ENCODE assay signal across 8 cellular contexts in genomic region chr3:188830955-188831354, GRCh38.
DNase-seq lines count a peak whose midpoint lies in the region; ATAC-seq and TF ChIP-seq lines count a peak whose summit lies in the region.

No MANE protein-coding gene starts in this region.

- no peaks in the 10 kb centered on the region for H3K79me2 ChIP-seq in GM23338 (replicated peaks; ENCODE audit: insufficient read depth)
- H3K79me2 ChIP-seq in PC-3 (ENCODE audit: low read length): no peaks in the 10 kb centered on the region

- H3K9me3 ChIP-seq in PC-3 (ENCODE audit: low read length): no peaks in the 10 kb centered on the region

- ATAC-seq in GM23338 (no peak), PC-3 (no peak)
- no peak for ATAC-seq in natural killer cell treated with Interleukin-12 subunit alpha and Interleukin-12 subunit beta and Interleukin-15 and Interleukin-18, amount 100 ng/mL, for 72 hours

- no TSS peak for BruUV-seq in PC-3 (replicated peaks; lab: Mats Ljungman, UMichigan)

- TF ChIP-seq CTCF in C4-2B (conservative IDR thresholded peaks at IDR 0.05) (peak; percentile 43), GM23338 (conservative IDR thresholded peaks at IDR 0.05; ENCODE audit: low read depth in 2 of 2) (peak; percentile 57 to 59), PC-3 (conservative IDR thresholded peaks at IDR 0.05; ENCODE audit: low read depth, low read length) (peak; percentile 66), foreskin fibroblast (IDR thresholded peaks at IDR 0.05; ENCODE audit: low read depth, low read length) (peak; percentile 14)

- H3K4me2 ChIP-seq in GM23338: no peak overlapping the region
- H3K4me2 ChIP-seq in PC-3 (ENCODE audit: low read length): no peak overlapping the region

- H3K36me3 Mint-ChIP-seq in GM23338 (ENCODE audit: low read depth): no peaks in the 10 kb centered on the region
- H3K36me3 Mint-ChIP-seq in natural killer cell treated with Interleukin-12 subunit alpha and Interleukin-12 subunit beta and Interleukin-15 and Interleukin-18, amount 100 ng/mL, for 72 hours: no peaks in the 10 kb centered on the region

- H3K4me1 ChIP-seq in GM23338 (ENCODE audit: insufficient read depth) (no peaks in the 10 kb centered on the region), PC-3 (ENCODE audit: insufficient read depth, low read length) (no peaks in the 10 kb centered on the region)

- peak; percentile 41 for DNase-seq in GM23338 (ENCODE audit: low spot score)
- DNase-seq in PC-3: peak; percentile 44
- peak in 1 of 2 donors; percentile 39 for DNase-seq in foreskin fibroblast
- no peak for DNase-seq in cerebellar nuclear complex (lab: John Stamatoyannopoulos, UW)
- DNase-seq in natural killer cell treated with Interleukin-12 subunit alpha and Interleukin-12 subunit beta and Interleukin-15 and Interleukin-18, amount 100 ng/mL, for 72 hours (ENCODE audit: low spot score): no peak
- no peak for DNase-seq in stimulated activated CD4-positive, alpha-beta T cell treated with anti-CD3 and anti-CD28 coated beads, Interleukin-4, amount 100 ng/mL, for 24 hours
- DNase-seq in foreskin melanocyte: no peak

- H3K4me3 ChIP-seq in GM23338 (no peak overlapping the region), PC-3 (ENCODE audit: low read length) (no peak overlapping the region), foreskin fibroblast (ENCODE audit: low read depth in 1 of 2, low read length in 2 of 2) (no peak overlapping the region)

- H3K4me3 Mint-ChIP-seq in GM23338: no peak overlapping the region
- H3K4me3 Mint-ChIP-seq in natural killer cell treated with Interleukin-12 subunit alpha and Interleukin-12 subunit beta and Interleukin-15 and Interleukin-18, amount 100 ng/mL, for 72 hours: no peak overlapping the region

- no peak overlapping the region for H3K9ac ChIP-seq in PC-3 (ENCODE audit: low read length)

- H2AFZ ChIP-seq in GM23338 (no peak overlapping the region), PC-3 (ENCODE audit: low read length) (no peak overlapping the region)

- no peak overlapping the region for H3K27ac ChIP-seq in C4-2B
- H3K27ac ChIP-seq in GM23338 (ENCODE audit: low read depth): no peak overlapping the region
- H3K27ac ChIP-seq in PC-3 (ENCODE audit: low read length): no peak overlapping the region

- CTCF ChIA-PET in PC-3 (lab: Charles Lee): interaction anchor here (0.6 kb wide), 1 partner anchor 131 kb away, joined by 20 read pairs; no protein-coding TSS in a partner anchor

- H4K20me1 ChIP-seq in GM23338 (replicated peaks; ENCODE audit: insufficient read depth) (no peaks in the 10 kb centered on the region), PC-3 (ENCODE audit: low read length) (no peaks in the 10 kb centered on the region)

- H3F3A ChIP-seq in GM23338 (replicated peaks; ENCODE audit: low read depth) (no peaks in the 10 kb centered on the region), PC-3 (ENCODE audit: low read length, unreplicated experiment) (no peaks in the 10 kb centered on the region)

- H3K4me1 Mint-ChIP-seq in GM23338: peaks cover 9% of the 10 kb centered on the region; the same call in 2 of the 3 replicates
- H3K4me1 Mint-ChIP-seq in natural killer cell treated with Interleukin-12 subunit alpha and Interleukin-12 subunit beta and Interleukin-15 and Interleukin-18, amount 100 ng/mL, for 72 hours (ENCODE audit: low read depth in 2 of 2): peaks cover 19 to 23% of the 10 kb centered on the region in 2 donors

- no peaks in the 10 kb centered on the region for H3K9me3 Mint-ChIP-seq in GM23338
- no peaks in the 10 kb centered on the region for H3K9me3 Mint-ChIP-seq in natural killer cell treated with Interleukin-12 subunit alpha and Interleukin-12 subunit beta and Interleukin-15 and Interleukin-18, amount 100 ng/mL, for 72 hours

- H3K9me2 ChIP-seq in GM23338 (ENCODE audit: insufficient read depth): no peaks in the 10 kb centered on the region
- H3K9me2 ChIP-seq in PC-3 (replicated peaks; ENCODE audit: low read length): no peaks in the 10 kb centered on the region

- H3K27ac Mint-ChIP-seq in GM23338: no peak overlapping the region
- H3K27ac Mint-ChIP-seq in natural killer cell treated with Interleukin-12 subunit alpha and Interleukin-12 subunit beta and Interleukin-15 and Interleukin-18, amount 100 ng/mL, for 72 hours: peak overlapping the region in 1 of 2 donors; percentile 37

- intact Hi-C loops in PC-3 (cut with micrococcal nuclease): loop anchor here (5.0 kb wide), 1 partner anchor 116 kb away; no protein-coding TSS in a partner anchor

- H3K27me3 ChIP-seq in GM23338 (ENCODE audit: insufficient read depth) (no peaks in the 10 kb centered on the region), PC-3 (ENCODE audit: low read length) (no peaks in the 10 kb centered on the region)

- no peaks in the 10 kb centered on the region for H3K36me3 ChIP-seq in GM23338 (ENCODE audit: insufficient read depth)
- H3K36me3 ChIP-seq in PC-3 (ENCODE audit: low read depth, low read length): no peaks in the 10 kb centered on the region

- POLR2A ChIA-PET in PC-3 (lab: Charles Lee; ENCODE audit: unreplicated experiment): no interaction called here

- no peaks in the 10 kb centered on the region for H3K27me3 Mint-ChIP-seq in GM23338 (ENCODE audit: insufficient read depth, low read depth, poor library complexity)
- H3K27me3 Mint-ChIP-seq in natural killer cell treated with Interleukin-12 subunit alpha and Interleukin-12 subunit beta and Interleukin-15 and Interleukin-18, amount 100 ng/mL, for 72 hours: no peaks in the 10 kb centered on the region

TF ChIP-seq in GM23338, 12 proteins besides CTCF, POLR2A, EP300 and RAD21 (continues in another document):
- TF ChIP-seq CREB1 (CRISPR knock-in tag; IDR thresholded peaks at IDR 0.05; ENCODE audit: low read depth): no peak
- no peak for TF ChIP-seq ZNF114 (CRISPR knock-in tag; IDR thresholded peaks at IDR 0.05)
- TF ChIP-seq EZH2phosphoT487 (IDR thresholded peaks at IDR 0.05; ENCODE audit: unreplicated experiment): no peak
- no peak for TF ChIP-seq ZNF462 (CRISPR knock-in tag; IDR thresholded peaks at IDR 0.05)
- TF ChIP-seq POLR2AphosphoS5 (IDR thresholded peaks at IDR 0.05; ENCODE audit: low read depth): no peak
- no peak for TF ChIP-seq STAT1 (IDR thresholded peaks at IDR 0.05; ENCODE audit: unreplicated experiment)
- TF ChIP-seq ZNF331 (CRISPR knock-in tag; IDR thresholded peaks at IDR 0.05; ENCODE audit: low read depth): no peak
- TF ChIP-seq NANOG (IDR thresholded peaks at IDR 0.05; ENCODE audit: borderline replicate concordance): no peak

Comparison
In these comparisons a context has a peak if more than half of its experiments do, and no peak if none do; other contexts are left out.
1. CTCF ChIP-seq: peak in every context shown above with its lines; median percentile 66 in PC-3; 58 in GM23338; 43 in C4-2B; 14 in foreskin fibroblast.
2. DNase-seq: peak in GM23338 (single experiment) and PC-3 (single experiment); none in cerebellar nuclear complex (0 of 2), natural killer cell treated with Interleukin-12 subunit alpha and Interleukin-12 subunit beta and Interleukin-15 and Interleukin-18, amount 100 ng/mL, for 72 hours (single experiment), stimulated activated CD4-positive, alpha-beta T cell treated with anti-CD3 and anti-CD28 coated beads, Interleukin-4, amount 100 ng/mL, for 24 hours (single experiment) and foreskin melanocyte (single experiment).